ENCODE assay signal across 11 cellular contexts in genomic region chr5:95761771-95762680, GRCh38. TPM values are rescaled to one million over a fixed set of nuclear protein-coding genes. Genes with fewer than 3 reads are reported as not detected.
DNase-seq lines count a peak whose midpoint lies in the region; ATAC-seq and TF ChIP-seq lines count a peak whose summit lies in the region.
"Had no signal": no experiment of that assay in that cellular context is flagged by ENCODE, and none has a peak within 500 bp of the region (broad histone marks: within the 10 kb centered on the region; RNA-seq: fewer than 3 reads in every experiment).

No MANE protein-coding gene starts in this region.

- peaks cover 2% of the 10 kb centered on the region for H3K79me1 ChIP-seq in trophoblast cell (ENCODE audit: low read length)

- no CpG with 5 or more reads among the region's 2 CpGs for WGBS in trophoblast cell (ENCODE audit: extremely low coverage, insufficient coverage, insufficient read length)

- H3K79me2 ChIP-seq in trophoblast cell (ENCODE audit: control insufficient read depth, insufficient read depth, low read length, poor library complexity) = peaks cover 8% of the 10 kb centered on the region

- TF ChIP-seq CTCF in choroid plexus epithelial cell (conservative IDR thresholded peaks at IDR 0.05; ENCODE audit: low read depth, low read length) = no peak
- TF ChIP-seq CTCF in GM10266 (IDR thresholded peaks at IDR 0.05; ENCODE audit: control insufficient read depth, insufficient read depth, low read depth, missing control alignments) = no peak

- no peak for ATAC-seq in left lobe of liver
- ATAC-seq in GM21447 (IDR thresholded peaks at IDR 0.05; ENCODE audit: unreplicated experiment) = no peak

- H3K4ac ChIP-seq in trophoblast cell (ENCODE audit: low read depth, low read length) = no peak overlapping the region

- no peak overlapping the region for H3K27ac ChIP-seq in trophoblast cell (ENCODE audit: low read depth, low read length)

- H3K9ac ChIP-seq in trophoblast cell (ENCODE audit: low read length) = no peak overlapping the region

- H3K4me1 ChIP-seq in trophoblast cell (ENCODE audit: control insufficient read depth in 1 of 2, insufficient read depth in 2 of 2, low read length in 2 of 2) = peaks cover 8 to 15% of the 10 kb centered on the region in 2 experiments

- no peak overlapping the region for H2BK5ac ChIP-seq in trophoblast cell (ENCODE audit: low read depth, low read length, poor library complexity)

- H2BK120ac ChIP-seq in trophoblast cell (ENCODE audit: insufficient read depth, low read length, poor library complexity) = no peak overlapping the region

- H3K4me3 ChIP-seq in choroid plexus epithelial cell (ENCODE audit: low read depth, low read length) (no peak overlapping the region), trophoblast cell (ENCODE audit: low read depth, low read length) (no peak overlapping the region)
- H3K4me3 ChIP-seq: tibial nerve had no signal

- no peaks in the 10 kb centered on the region for H3K9me3 ChIP-seq in trophoblast cell (ENCODE audit: insufficient read depth, low read depth, low read length)
- H3K9me3 ChIP-seq: tibial nerve had no signal

- H3K23ac ChIP-seq in trophoblast cell (ENCODE audit: low read length) = no peak overlapping the region

- H3K18ac ChIP-seq in trophoblast cell (ENCODE audit: low read length) = peak overlapping the region; percentile 52

- no peaks in the 10 kb centered on the region for H3K27me3 ChIP-seq in trophoblast cell (ENCODE audit: insufficient read depth, low read length)
- H3K27me3 ChIP-seq: tibial nerve had no signal

- no peak overlapping the region for H4K12ac ChIP-seq in trophoblast cell (ENCODE audit: low read depth, low read length)

- no peak overlapping the region for H4K8ac ChIP-seq in trophoblast cell (ENCODE audit: low read depth, low read length)

- no peak overlapping the region for H3K4me2 ChIP-seq in trophoblast cell (ENCODE audit: low read length)

- DNase-seq in GM03348 (ENCODE audit: low spot score) = peak; percentile 34
- peak; percentile 26 for DNase-seq in NCI-H2029 treated with DMSO at 0.1 percent for 48 hours (lab: John Stamatoyannopoulos, UW)
- peak; percentile 81 for DNase-seq in choroid plexus epithelial cell (ENCODE audit: low read depth)
- DNase-seq in trophoblast cell = no peak
- no peak for DNase-seq in left lobe of liver (ENCODE audit: low spot score)
- no peak for DNase-seq in GM10266 (ENCODE audit: extremely low spot score)
- DNase-seq in stimulated activated CD4-positive, alpha-beta T cell treated with anti-CD3 and anti-CD28 coated beads, Interleukin-4, amount 100 ng/mL, for 24 hours = no peak
- DNase-seq: activated gamma-delta T cell; stimulated activated CD4-positive, alpha-beta T cell treated with anti-CD3 and anti-CD28 coated beads, Interleukin-2, amount 100 ng/mL, for 48 hours had no signal

- H2AK5ac ChIP-seq in trophoblast cell (ENCODE audit: low read length) = no peak overlapping the region

- H4K91ac ChIP-seq in trophoblast cell (ENCODE audit: low read depth, low read length) = no peak overlapping the region

- H3K14ac ChIP-seq in trophoblast cell (ENCODE audit: low read length) = no peak overlapping the region

- no peak overlapping the region for H2BK12ac ChIP-seq in trophoblast cell (ENCODE audit: low read length)

- peaks cover 29 to 40% of the 10 kb centered on the region in 2 experiments for H3K36me3 ChIP-seq in trophoblast cell (ENCODE audit: control insufficient read depth in 1 of 2, insufficient read depth in 2 of 2, low read length in 2 of 2)

- no peak overlapping the region for H2AFZ ChIP-seq in trophoblast cell (ENCODE audit: insufficient read depth, low read length, poor library complexity)

RNA-seq across cellular contexts. Expression of gene RHOBTB3, which starts 30.9 kb away (rescaled TPM):
- polyA plus RNA-seq in trophoblast cell (2013) = 333 and 351 TPM in 2 replicates
- 45.1 TPM for total RNA-seq in left lobe of liver

Comparison
In these comparisons a context has a peak if more than half of its experiments do, and no peak if none do; other contexts are left out.
1. DNase-seq: peak in GM03348 (single experiment), NCI-H2029 treated with DMSO at 0.1 percent for 48 hours (single experiment) and choroid plexus epithelial cell (single experiment); none in trophoblast cell (0 of 2), left lobe of liver (single experiment), GM10266 (single experiment) and stimulated activated CD4-positive, alpha-beta T cell treated with anti-CD3 and anti-CD28 coated beads, Interleukin-4, amount 100 ng/mL, for 24 hours (single experiment).